Comparison of ENCODE assay signal across 11 cellular contexts in genomic region chr3:171791695-171792082, GRCh38. TPM values are rescaled to one million over a fixed set of nuclear protein-coding genes. Genes with fewer than 3 reads are reported as not detected.
DNase-seq lines count a peak whose midpoint lies in the region; ATAC-seq, FAIRE-seq and TF ChIP-seq lines count a peak whose summit lies in the region.
"Had no signal": no experiment of that assay in that cellular context is flagged by ENCODE, and none has a peak within 500 bp of the region (broad histone marks: within the 10 kb centered on the region; RNA-seq: fewer than 3 reads in every experiment).

No MANE protein-coding gene starts in this region.

- H2AFZ ChIP-seq in astrocyte (ENCODE audit: low read depth, low read length): peak overlapping the region; percentile 49

- no peaks in the 10 kb centered on the region for H3K79me2 ChIP-seq in astrocyte (ENCODE audit: insufficient read depth, low read length)

- H3K27me3 Mint-ChIP-seq in astrocyte (ENCODE audit: low read depth, unreplicated experiment): peaks cover 5% of the 10 kb centered on the region

- H3K9me3 ChIP-seq in astrocyte (ENCODE audit: insufficient read depth, low read depth, low read length): no peaks in the 10 kb centered on the region
- H3K9me3 ChIP-seq: thoracic aorta had no signal

- peaks cover 11% of the 10 kb centered on the region for H3K36me3 Mint-ChIP-seq in astrocyte (ENCODE audit: low read depth, unreplicated experiment)

- FAIRE-seq in H54 (lab: Jason Lieb, UNC) (peak; percentile 64), astrocyte (lab: Jason Lieb, UNC) (no peak)

- no peak for TF ChIP-seq CTCF in astrocyte (IDR thresholded peaks at IDR 0.05; ENCODE audit: insufficient read depth, low read depth, low read length)
- TF ChIP-seq CTCF in retinal pigment epithelial cell (conservative IDR thresholded peaks at IDR 0.05; ENCODE audit: low read depth, low read length): no peak

- peaks cover 37% of the 10 kb centered on the region for H3K4me1 Mint-ChIP-seq in astrocyte (ENCODE audit: low read depth, unreplicated experiment)

- H3K4me3 ChIP-seq in astrocyte (ENCODE audit: insufficient read depth, low read depth, low read length) (no peak overlapping the region), retinal pigment epithelial cell (ENCODE audit: low read length) (no peak overlapping the region)
- H3K4me3 ChIP-seq: thoracic aorta had no signal

- peak overlapping the region; percentile 65 for H3K9ac ChIP-seq in astrocyte (ENCODE audit: low read length)

- H3K36me3 ChIP-seq in astrocyte (ENCODE audit: insufficient read depth, low read length): no peaks in the 10 kb centered on the region
- H3K36me3 ChIP-seq: thoracic aorta had no signal

- peak overlapping the region; percentile 55 for H3K27ac Mint-ChIP-seq in astrocyte (ENCODE audit: unreplicated experiment)
- H3K27ac Mint-ChIP-seq: activated naive CD4-positive, alpha-beta T cell treated with anti-CD3 and anti-CD28 coated beads for 36 hours had no signal

- H4K20me1 ChIP-seq in astrocyte (ENCODE audit: insufficient read depth, low read length): no peaks in the 10 kb centered on the region

- intact Hi-C loops in left ventricle myocardium superior (cut with micrococcal nuclease): no loop called here

- no peaks in the 10 kb centered on the region for H3K9me3 Mint-ChIP-seq in astrocyte (ENCODE audit: unreplicated experiment)
- H3K9me3 Mint-ChIP-seq: activated naive CD4-positive, alpha-beta T cell treated with anti-CD3 and anti-CD28 coated beads for 36 hours had no signal

- peaks cover 31% of the 10 kb centered on the region for H3K4me1 ChIP-seq in astrocyte (ENCODE audit: insufficient read depth, low read length)

- H3K27ac ChIP-seq in astrocyte (ENCODE audit: low read depth, low read length): peak overlapping the region; percentile 76
- H3K27ac ChIP-seq: thoracic aorta had no signal

- TF ChIP-seq POLR2A in H54 (IDR thresholded peaks at IDR 0.05; ENCODE audit: low read depth, low read length): no peak

- no peaks in the 10 kb centered on the region for H3K27me3 ChIP-seq in astrocyte (ENCODE audit: insufficient read depth, low read length)

- no peak for DNase-seq in H54 (ENCODE audit: insufficient read length, low spot score)
- peak; percentile 73 for DNase-seq in astrocyte (ENCODE audit: low read depth)
- DNase-seq in left ventricle myocardium superior: no peak
- peak; percentile 58 for DNase-seq in retinal pigment epithelial cell (ENCODE audit: low read depth)
- no peak for DNase-seq in islet precursor cell
- no peak for DNase-seq in cerebellar nuclear complex (lab: John Stamatoyannopoulos, UW)
- no peak for DNase-seq in stimulated activated naive CD8-positive, alpha-beta T cell treated with anti-CD3 and anti-CD28 coated beads, Interleukin-15, Interleukin-2, amounts not matched to agents 100 U/mL and 50 U/mL, for 24 hours
- DNase-seq: activated naive CD4-positive, alpha-beta T cell treated with anti-CD3 and anti-CD28 coated beads for 36 hours; NCI-H2227 treated with DMSO at 0.1 percent for 48 hours had no signal

- H3K4me3 Mint-ChIP-seq in astrocyte (ENCODE audit: unreplicated experiment): no peak overlapping the region
- H3K4me3 Mint-ChIP-seq: activated naive CD4-positive, alpha-beta T cell treated with anti-CD3 and anti-CD28 coated beads for 36 hours had no signal

- H3K4me2 ChIP-seq in astrocyte (ENCODE audit: low read length): peak overlapping the region; percentile 63

- ATAC-seq in left ventricle myocardium superior: peak; percentile 38
- ATAC-seq in HG03045 (IDR thresholded peaks at IDR 0.05; ENCODE audit: unreplicated experiment): no peak
- no peak for ATAC-seq in stimulated activated naive CD8-positive, alpha-beta T cell treated with anti-CD3 and anti-CD28 coated beads, Interleukin-15, Interleukin-2, amounts not matched to agents 100 U/mL and 50 U/mL, for 24 hours

RNA-seq across cellular contexts. Expression of gene PLD1, which starts 18.6 kb away (rescaled TPM):
- total RNA-seq in astrocyte (21.5 and 24.0 TPM in 2 replicates), left ventricle myocardium superior (75.1 TPM)

RNA-seq across cellular contexts. Expression of gene TMEM212, which starts 51.5 kb away (rescaled TPM):
- total RNA-seq in astrocyte (not detected in 2 replicates), left ventricle myocardium superior (not detected)
- total RNA-seq: activated naive CD4-positive, alpha-beta T cell treated with anti-CD3 and anti-CD28 coated beads for 36 hours; thoracic aorta had no signal

Comparison
In these comparisons a context has a peak if more than half of its experiments do, and no peak if none do; other contexts are left out.
1. DNase-seq: peak in astrocyte (single experiment) and retinal pigment epithelial cell (single experiment); none in H54 (single experiment), left ventricle myocardium superior (single experiment), islet precursor cell (single experiment), cerebellar nuclear complex (0 of 2) and stimulated activated naive CD8-positive, alpha-beta T cell treated with anti-CD3 and anti-CD28 coated beads, Interleukin-15, Interleukin-2, amounts not matched to agents 100 U/mL and 50 U/mL, for 24 hours (single experiment).